ENCODE assay signal across 27 cellular contexts in genomic region chr10:28492556-28492955, GRCh38. TPM values are rescaled to one million over a fixed set of nuclear protein-coding genes. Genes with fewer than 3 reads are reported as not detected.
DNase-seq lines count a peak whose midpoint lies in the region; ATAC-seq and TF ChIP-seq lines count a peak whose summit lies in the region.
"Had no signal": no experiment of that assay in that cellular context is flagged by ENCODE, and none has a peak within 500 bp of the region (broad histone marks: within the 10 kb centered on the region; RNA-seq: fewer than 3 reads in every experiment).

No MANE protein-coding gene starts in this region.

- H3K9me3 ChIP-seq in left ventricle myocardium inferior (replicated peaks) (no peaks in the 10 kb centered on the region), right atrium auricular region (no peaks in the 10 kb centered on the region), SK-N-MC (ENCODE audit: low read depth, low read length) (no peaks in the 10 kb centered on the region)
- H3K9me3 ChIP-seq: breast epithelium, esophagus muscularis mucosa, SJCRH30, upper lobe of right lung had no signal

- DNase-seq in left ventricle myocardium inferior (no peak), right atrium auricular region (ENCODE audit: low spot score) (no peak), SK-N-MC (ENCODE audit: low read depth, low spot score) (no peak), myocyte (ENCODE audit: low read depth) (peak; percentile 12), left lobe of liver (ENCODE audit: low spot score) (no peak)
- DNase-seq in activated naive CD4-positive, alpha-beta T cell treated with Interleukin-2 at 50 U/mL for 16 hours: no peak
- DNase-seq: ACHN; activated CD4-positive, alpha-beta T cell treated with anti-CD3 and anti-CD28 coated beads, Interleukin-2, amount 10 ng/mL, durations not matched to agents 7 days and 5 days; activated naive CD4-positive, alpha-beta T cell; activated T-cell treated with anti-CD3 and anti-CD28 coated beads, Interleukin-2, amount 50 U/mL, for 48 hours; amniotic stem cell; Calu3; DND-41; effector memory CD8-positive, alpha-beta T cell; hypothalamus; NCI-H1092 treated with DMSO at 0.1 percent for 48 hours; NCI-H2029 treated with DMSO at 0.1 percent for 48 hours; SJCRH30; T-helper 2 cell; upper lobe of right lung; WERI-Rb-1 had no signal

- H3K4me3 ChIP-seq in left ventricle myocardium inferior: no peak overlapping the region
- H3K4me3 ChIP-seq in right atrium auricular region: no peak overlapping the region
- peak overlapping the region; percentile 28; the same call in 1 of the 2 replicates for H3K4me3 ChIP-seq in SK-N-MC
- H3K4me3 ChIP-seq: esophagus muscularis mucosa, lung, SJCRH30, upper lobe of right lung had no signal

- H3K27ac ChIP-seq in left ventricle myocardium inferior (replicated peaks): peak overlapping the region; percentile 5
- H3K27ac ChIP-seq in right atrium auricular region: no peak overlapping the region
- H3K27ac ChIP-seq in SK-N-MC: peak overlapping the region; percentile 87
- H3K27ac ChIP-seq: breast epithelium, esophagus muscularis mucosa, SJCRH30, WERI-Rb-1 had no signal

- H3K4me1 ChIP-seq in left ventricle myocardium inferior: peaks cover 8% of the 10 kb centered on the region
- no peaks in the 10 kb centered on the region for H3K4me1 ChIP-seq in right atrium auricular region
- H3K4me1 ChIP-seq: SJCRH30, upper lobe of right lung had no signal

- H3K36me3 ChIP-seq in left ventricle myocardium inferior (no peaks in the 10 kb centered on the region), right atrium auricular region (no peaks in the 10 kb centered on the region), SK-N-MC (ENCODE audit: insufficient read depth, low read length) (no peaks in the 10 kb centered on the region)
- H3K36me3 ChIP-seq: breast epithelium, esophagus muscularis mucosa, SJCRH30, upper lobe of right lung, WERI-Rb-1 had no signal

- ATAC-seq in GM19467 (IDR thresholded peaks at IDR 0.05; ENCODE audit: unreplicated experiment): no peak
- ATAC-seq in left lobe of liver: no peak
- no peak for ATAC-seq in GM21723 (IDR thresholded peaks at IDR 0.05; ENCODE audit: unreplicated experiment)
- ATAC-seq: effector memory CD8-positive, alpha-beta T cell; Panc1 had no signal

- peak overlapping the region; percentile 26 for H3K9ac ChIP-seq in SK-N-MC (ENCODE audit: insufficient read length)

- H3K27me3 ChIP-seq in left ventricle myocardium inferior (ENCODE audit: low read depth) (no peaks in the 10 kb centered on the region), right atrium auricular region (no peaks in the 10 kb centered on the region)
- H3K27me3 ChIP-seq: breast epithelium, esophagus muscularis mucosa, SJCRH30, upper lobe of right lung had no signal

- intact Hi-C loops in left ventricle myocardium inferior (cut with micrococcal nuclease): no loop called here

- TF ChIP-seq CTCF in left ventricle myocardium inferior (IDR thresholded peaks at IDR 0.05; ENCODE audit: borderline replicate concordance): no peak
- no peak for TF ChIP-seq CTCF in right atrium auricular region (IDR thresholded peaks at IDR 0.05)

RNA-seq across cellular contexts. Expression of gene WAC, which starts 40.4 kb away (rescaled TPM):
- total RNA-seq in left ventricle myocardium inferior: 103 TPM
- total RNA-seq in right atrium auricular region: 10 to 100 TPM; 75.4 to 94.1 TPM
- 69.6 and 84.1 TPM in 2 replicates for total RNA-seq in myocyte
- polyA plus RNA-seq in myocyte (2012): 49.6 TPM
- total RNA-seq in left lobe of liver: 36.5 TPM

Comparison
In these comparisons a context has a peak if more than half of its experiments do, and no peak if none do; other contexts are left out.
1. H3K27ac ChIP-seq: peak in left ventricle myocardium inferior (single experiment) and SK-N-MC (single experiment); none in right atrium auricular region (0 of 2).